ENCODE assay signal across 14 cellular contexts in genomic region chr11:119671561-119672015, GRCh38. TPM values are rescaled to one million over a fixed set of nuclear protein-coding genes. Genes with fewer than 3 reads are reported as not detected.
DNase-seq lines count a peak whose midpoint lies in the region; ATAC-seq and TF ChIP-seq lines count a peak whose summit lies in the region.
"Had no signal": no experiment of that assay in that cellular context is flagged by ENCODE, and none has a peak within 500 bp of the region (broad histone marks: within the 10 kb centered on the region; RNA-seq: fewer than 3 reads in every experiment).

No MANE protein-coding gene starts in this region.

- H3K9me3 ChIP-seq in left ventricle myocardium inferior (replicated peaks) (no peaks in the 10 kb centered on the region), Peyer's patch (no peaks in the 10 kb centered on the region)
- H3K9me3 ChIP-seq: ascending aorta had no signal

- TF ChIP-seq POLR2A in Peyer's patch (IDR thresholded peaks at IDR 0.05), result no peak

- no peak overlapping the region for H3K4me3 ChIP-seq in left ventricle myocardium inferior
- no peak overlapping the region for H3K4me3 ChIP-seq in Peyer's patch
- H3K4me3 ChIP-seq: ascending aorta had no signal

- no peak for ATAC-seq in activated naive CD4-positive, alpha-beta T cell treated with anti-CD3 and anti-CD28 coated beads, Interleukin-2, amount 50 U/mL, for 72 hours
- no peak for ATAC-seq in HG02798 (IDR thresholded peaks at IDR 0.05; ENCODE audit: poor library complexity, unreplicated experiment)
- ATAC-seq: stimulated activated naive CD8-positive, alpha-beta T cell treated with anti-CD3 and anti-CD28 coated beads, Interleukin-15, Interleukin-2, amounts not matched to agents 100 U/mL and 50 U/mL, for 24 hours had no signal

- intact Hi-C loops in left ventricle myocardium inferior (cut with micrococcal nuclease), result loop anchor here (5.0 kb wide), 1 partner anchor 436 kb away; no protein-coding TSS in a partner anchor

- DNase-seq in HFFc6 (peak; percentile 4), left ventricle myocardium inferior (peak; percentile 56), putamen (ENCODE audit: low spot score) (peak; percentile 88), NCI-H187 treated with DMSO at 0.1 percent for 48 hours (lab: John Stamatoyannopoulos, UW) (no peak), Peyer's patch (no peak)
- DNase-seq in activated naive CD4-positive, alpha-beta T cell treated with anti-CD3 and anti-CD28 coated beads, Interleukin-2, amount 50 U/mL, for 72 hours (ENCODE audit: low spot score in 2 of 2), result no peak
- DNase-seq: DMS53; immature natural killer cell; stimulated activated CD4-positive, alpha-beta T cell treated with anti-CD3 and anti-CD28 coated beads, Interleukin-12 subunit alpha, Interleukin-12 subunit beta, amount 100 ng/mL, for 4 hours; stimulated activated naive CD8-positive, alpha-beta T cell treated with anti-CD3 and anti-CD28 coated beads, Interleukin-15, Interleukin-2, amounts not matched to agents 100 U/mL and 50 U/mL, for 24 hours; SW 1271 had no signal

- H3K27ac ChIP-seq in left ventricle myocardium inferior (replicated peaks), result peak overlapping the region; percentile 73
- peak overlapping the region in 2 of 4 donors; percentile 26 to 43 for H3K27ac ChIP-seq in Peyer's patch
- H3K27ac ChIP-seq: ascending aorta had no signal

- H3K4me3 Mint-ChIP-seq in HFFc6 (no peak overlapping the region), brain (peak overlapping the region in 3 of 5 experiments; percentile 32 to 55 (median 35))
- H3K4me3 Mint-ChIP-seq: immature natural killer cell had no signal

- H3K27me3 Mint-ChIP-seq in HFFc6 (ENCODE audit: insufficient read depth), result no peaks in the 10 kb centered on the region; the same call in 1 of the 2 replicates
- no peaks in the 10 kb centered on the region for H3K27me3 Mint-ChIP-seq in brain

- H3K9me3 Mint-ChIP-seq in HFFc6, result no peaks in the 10 kb centered on the region
- peaks cover 0 to 2% (median 0%) of the 10 kb centered on the region in 5 experiments for H3K9me3 Mint-ChIP-seq in brain
- H3K9me3 Mint-ChIP-seq in activated naive CD4-positive, alpha-beta T cell treated with anti-CD3 and anti-CD28 coated beads, Interleukin-2, amount 50 U/mL, for 72 hours, result no peaks in the 10 kb centered on the region
- H3K9me3 Mint-ChIP-seq: immature natural killer cell had no signal

- H3K27ac Mint-ChIP-seq in HFFc6 (peak overlapping the region; percentile 50), brain (peak overlapping the region; percentile 85 to 95 (median 87))
- no peak overlapping the region for H3K27ac Mint-ChIP-seq in activated naive CD4-positive, alpha-beta T cell treated with anti-CD3 and anti-CD28 coated beads, Interleukin-2, amount 50 U/mL, for 72 hours
- H3K27ac Mint-ChIP-seq: immature natural killer cell had no signal

- peaks cover 17% of the 10 kb centered on the region for H3K4me1 Mint-ChIP-seq in HFFc6 (ENCODE audit: low read depth)
- peaks cover 77% of the 10 kb centered on the region for H3K4me1 Mint-ChIP-seq in brain

- peaks cover 3% of the 10 kb centered on the region; the same call in 1 of the 2 replicates for H3K36me3 Mint-ChIP-seq in HFFc6 (ENCODE audit: low read depth)
- H3K36me3 Mint-ChIP-seq in brain, result peaks cover 76% of the 10 kb centered on the region
- H3K36me3 Mint-ChIP-seq in activated naive CD4-positive, alpha-beta T cell treated with anti-CD3 and anti-CD28 coated beads, Interleukin-2, amount 50 U/mL, for 72 hours, result no peaks in the 10 kb centered on the region

- H3K27me3 ChIP-seq in left ventricle myocardium inferior (ENCODE audit: low read depth), result no peaks in the 10 kb centered on the region
- no peaks in the 10 kb centered on the region for H3K27me3 ChIP-seq in Peyer's patch
- H3K27me3 ChIP-seq: ascending aorta had no signal

- H3K36me3 ChIP-seq in left ventricle myocardium inferior, result peaks cover 27% of the 10 kb centered on the region
- H3K36me3 ChIP-seq in Peyer's patch, result peaks cover 0 to 15% (median 0%) of the 10 kb centered on the region in 3 donors

- no peak for TF ChIP-seq CTCF in HFFc6 (IDR thresholded peaks at IDR 0.05)
- TF ChIP-seq CTCF in brain (conservative IDR thresholded peaks at IDR 0.05), result no peak
- TF ChIP-seq CTCF in left ventricle myocardium inferior (IDR thresholded peaks at IDR 0.05; ENCODE audit: borderline replicate concordance), result no peak
- TF ChIP-seq CTCF in Peyer's patch (IDR thresholded peaks at IDR 0.05), result no peak

- H3K4me1 ChIP-seq in left ventricle myocardium inferior, result peaks cover 42% of the 10 kb centered on the region
- peaks cover 0 to 15% (median 5%) of the 10 kb centered on the region in 4 donors for H3K4me1 ChIP-seq in Peyer's patch

RNA-seq across cellular contexts. Expression of gene NECTIN1, which starts 57.4 kb away (rescaled TPM):
- 1 to 10 TPM; 4.1 to 7.9 (median 6.6) TPM for total RNA-seq in HFFc6 (2021; fragmentation: NEBNext Ultra II Directional; extraction: Animal tissue kit (Norgen Biotek cat#: 25700))
- polyA plus RNA-seq in brain (ENCODE audit: insufficient read depth, low read depth, low replicate concordance), result 56.3 TPM
- total RNA-seq in left ventricle myocardium inferior (22.9 TPM), Peyer's patch (10 to 100 TPM; 11.6 to 23.6 (median 16.6) TPM)
- total RNA-seq in activated naive CD4-positive, alpha-beta T cell treated with anti-CD3 and anti-CD28 coated beads, Interleukin-2, amount 50 U/mL, for 72 hours, result 1 to 10 TPM in 1 of 2 donors, under 1 TPM in 1; 0.20 to 2.2 TPM

Comparison
In these comparisons a context has a peak if more than half of its experiments do, and no peak if none do; other contexts are left out.
1. DNase-seq: peak in HFFc6 (single experiment), left ventricle myocardium inferior (single experiment) and putamen (single experiment); none in NCI-H187 treated with DMSO at 0.1 percent for 48 hours (single experiment), Peyer's patch (0 of 3) and activated naive CD4-positive, alpha-beta T cell treated with anti-CD3 and anti-CD28 coated beads, Interleukin-2, amount 50 U/mL, for 72 hours (0 of 2).
2. H3K27ac Mint-ChIP-seq: peak in HFFc6 (single experiment) and brain (5 of 5); none in activated naive CD4-positive, alpha-beta T cell treated with anti-CD3 and anti-CD28 coated beads, Interleukin-2, amount 50 U/mL, for 72 hours (0 of 2).